ENCODE assay signal across 8 cellular contexts in the genomic region with DNA sequence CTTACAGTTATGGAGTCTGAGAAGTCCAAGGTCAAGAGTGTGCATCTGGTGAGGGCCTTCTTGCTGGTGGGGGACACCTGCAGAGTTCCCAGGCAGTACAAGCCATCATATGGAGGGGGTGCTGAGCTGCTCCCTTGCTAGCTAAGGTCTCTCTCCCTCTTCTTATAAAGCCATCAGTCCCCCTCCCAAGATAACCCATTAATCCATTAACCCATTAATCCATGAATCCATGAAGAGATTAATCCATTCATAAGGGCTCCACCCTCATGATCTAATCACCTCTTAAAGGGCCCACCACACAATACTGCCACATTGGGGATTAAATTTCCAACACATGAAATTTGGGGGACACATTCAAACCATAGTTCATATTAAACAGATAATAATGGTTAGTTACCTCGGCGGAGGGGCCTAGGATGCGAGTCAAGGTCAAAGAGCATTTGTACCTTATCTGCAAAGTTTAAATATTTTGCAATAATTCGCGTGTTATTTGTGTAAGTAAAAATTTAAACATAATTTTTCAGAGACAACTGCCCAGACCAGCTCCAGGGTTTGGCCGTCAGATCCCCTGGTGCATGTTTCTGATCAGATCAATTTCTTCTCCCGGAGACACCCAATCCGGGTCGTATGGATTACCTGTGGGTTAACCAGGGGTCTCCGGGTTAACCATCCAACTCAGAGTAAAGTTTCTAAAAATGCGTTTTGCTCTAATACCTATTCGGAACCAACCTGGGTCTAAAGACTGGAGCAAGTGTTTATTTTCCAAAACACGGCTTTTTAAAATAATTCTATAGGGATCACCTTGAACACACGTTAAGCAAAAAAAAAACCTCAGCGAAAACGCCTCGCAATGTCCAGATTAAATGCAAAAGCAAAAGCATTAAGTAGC. TPM values are rescaled to one million over a fixed set of nuclear protein-coding genes. Genes with fewer than 3 reads are reported as not detected.
DNase-seq lines count a peak whose midpoint lies in the region; ATAC-seq lines count a peak whose summit lies in the region.

No MANE protein-coding gene starts in this region.

- peak overlapping the region; percentile 94 for H3K4me3 Mint-ChIP-seq in activated CD4-positive, alpha-beta T cell treated with anti-CD3 and anti-CD28 coated beads, Interleukin-2, amount 10 ng/mL, durations not matched to agents 24 days and 14 days
- peak overlapping the region; percentile 87 for H3K4me3 Mint-ChIP-seq in central memory CD8-positive, alpha-beta T cell

- no peak for ATAC-seq in central memory CD8-positive, alpha-beta T cell (replicated peaks; ENCODE audit: extremely low read depth, poor library complexity, severe bottlenecking)
- no peak for ATAC-seq in aorta (ENCODE audit: low FRiP score)

- no peaks in the 10 kb centered on the region for H3K36me3 ChIP-seq in aorta (ENCODE audit: control insufficient read depth in 1 of 2, insufficient read depth in 2 of 2, low read length in 1 of 2)

- peaks cover 30% of the 10 kb centered on the region for H3K4me1 Mint-ChIP-seq in activated CD4-positive, alpha-beta T cell treated with anti-CD3 and anti-CD28 coated beads, Interleukin-2, amount 10 ng/mL, durations not matched to agents 24 days and 14 days
- H3K4me1 Mint-ChIP-seq in central memory CD8-positive, alpha-beta T cell = peaks cover 45% of the 10 kb centered on the region

- peak overlapping the region; percentile 97 for H3K27ac Mint-ChIP-seq in activated CD4-positive, alpha-beta T cell treated with anti-CD3 and anti-CD28 coated beads, Interleukin-2, amount 10 ng/mL, durations not matched to agents 24 days and 14 days
- peak overlapping the region; percentile 99 for H3K27ac Mint-ChIP-seq in central memory CD8-positive, alpha-beta T cell (ENCODE audit: low read depth)

- H3K27ac ChIP-seq in aorta (ENCODE audit: low read depth in 1 of 2, low read length in 2 of 2) = no peak overlapping the region

- no peaks in the 10 kb centered on the region for H3K27me3 Mint-ChIP-seq in activated CD4-positive, alpha-beta T cell treated with anti-CD3 and anti-CD28 coated beads, Interleukin-2, amount 10 ng/mL, durations not matched to agents 24 days and 14 days
- H3K27me3 Mint-ChIP-seq in central memory CD8-positive, alpha-beta T cell = no peaks in the 10 kb centered on the region

- intact Hi-C loops in activated CD4-positive, alpha-beta T cell treated with anti-CD3 and anti-CD28 coated beads, Interleukin-2, amount 10 ng/mL, durations not matched to agents 24 days and 14 days (cut with micrococcal nuclease) = loop anchor here (1.0 to 10.0 kb wide), 7 partner anchors 52 to 343 kb away; a partner anchor contains a TSS
- intact Hi-C loops in aorta (cut with DNase I) = loop anchor here (1.0 to 2.0 kb wide), 4 partner anchors 101 to 296 kb away; a partner anchor contains a TSS

- WGBS in aorta, 2 donors = 4 to 5% methylated on average over 17 of the region's 17 CpGs

- peaks cover 27% of the 10 kb centered on the region for H3K36me3 Mint-ChIP-seq in activated CD4-positive, alpha-beta T cell treated with anti-CD3 and anti-CD28 coated beads, Interleukin-2, amount 10 ng/mL, durations not matched to agents 24 days and 14 days (ENCODE audit: low read depth)
- peaks cover 41% of the 10 kb centered on the region for H3K36me3 Mint-ChIP-seq in central memory CD8-positive, alpha-beta T cell (ENCODE audit: insufficient read depth)

- H3K27me3 ChIP-seq in mononuclear cell (ENCODE audit: insufficient read depth, low read length) = no peaks in the 10 kb centered on the region
- H3K27me3 ChIP-seq in aorta (ENCODE audit: control insufficient read depth in 1 of 2, insufficient read depth in 2 of 2, low read length in 1 of 2) = no peaks in the 10 kb centered on the region

- H3K4me3 ChIP-seq in mononuclear cell (ENCODE audit: low read length) (peak overlapping the region; percentile 90), aorta (ENCODE audit: low read length in 2 of 2) (peak overlapping the region; percentile 68 to 74)

- H3K4me1 ChIP-seq in mononuclear cell (ENCODE audit: insufficient read depth, low read length) (peaks cover 38% of the 10 kb centered on the region), aorta (ENCODE audit: control insufficient read depth in 1 of 2, insufficient read depth in 2 of 2, low read length in 2 of 2) (no peaks in the 10 kb centered on the region)

- no peak for DNase-seq in activated CD4-positive, alpha-beta T cell treated with anti-CD3 and anti-CD28 coated beads, Interleukin-2, amount 10 ng/mL, durations not matched to agents 24 days and 14 days
- no peak for DNase-seq in activated CD4-positive, alpha-beta T cell treated with anti-CD3 and anti-CD28 coated beads for 4 hours
- DNase-seq in NCI-H510A treated with DMSO at 0.1 percent for 48 hours (lab: John Stamatoyannopoulos, UW) = peak; percentile 51
- no peak for DNase-seq in central memory CD8-positive, alpha-beta T cell (ENCODE audit: low spot score in 2 of 2)
- no peak for DNase-seq in aorta
- DNase-seq in EL = no peak
- DNase-seq in NK-92 treated with Interleukin-12 subunit alpha and Interleukin-12 subunit beta, amount 100 ng/mL, for 24 hours (lab: John Stamatoyannopoulos, UW) = no peak

- H3K9me3 Mint-ChIP-seq in activated CD4-positive, alpha-beta T cell treated with anti-CD3 and anti-CD28 coated beads, Interleukin-2, amount 10 ng/mL, durations not matched to agents 24 days and 14 days = no peaks in the 10 kb centered on the region
- no peaks in the 10 kb centered on the region for H3K9me3 Mint-ChIP-seq in central memory CD8-positive, alpha-beta T cell

- H3K9me3 ChIP-seq in mononuclear cell (ENCODE audit: low read depth, low read length) (no peaks in the 10 kb centered on the region), aorta (ENCODE audit: control insufficient read depth, low read length) (no peaks in the 10 kb centered on the region)

RNA-seq across cellular contexts. Expression of a gene that starts 0.7 kb away (rescaled TPM):
- total RNA-seq in activated CD4-positive, alpha-beta T cell treated with anti-CD3 and anti-CD28 coated beads, Interleukin-2, amount 10 ng/mL, durations not matched to agents 24 days and 14 days = 102 and 111 TPM in 2 replicates
- total RNA-seq in mononuclear cell (112 TPM), aorta (10 to 100 TPM; 35.8 to 36.7 TPM)
- 10 to 100 TPM; 13.1 to 25.3 TPM for polyA plus RNA-seq in aorta
